In genomic region chrX:12080265-12080664, GRCh38 we compare ENCODE assay signal across 8 cellular contexts. TPM values are rescaled to one million over a fixed set of nuclear protein-coding genes. Genes with fewer than 3 reads are reported as not detected.
DNase-seq lines count a peak whose midpoint lies in the region; ATAC-seq and TF ChIP-seq lines count a peak whose summit lies in the region.

No MANE protein-coding gene starts in this region.

- H3K9me3 ChIP-seq in gastrocnemius medialis, result no peaks in the 10 kb centered on the region

- peak; percentile 17; the same call in 1 of the 2 replicates for TF ChIP-seq CTCF in RWPE1 (conservative IDR thresholded peaks at IDR 0.05; ENCODE audit: low read depth)
- TF ChIP-seq CTCF in gastrocnemius medialis (IDR thresholded peaks at IDR 0.05 in 4 of 5, conservative IDR thresholded peaks at IDR 0.05 in 1 of 5), result no peak

- DNase-seq in EL (peak; percentile 48), HT1080 (ENCODE audit: low read depth) (peak; percentile 39), RWPE1 (ENCODE audit: low spot score) (peak; percentile 8), iPS DF 19.7 (ENCODE audit: low read depth, low spot score) (peak; percentile 9), gastrocnemius medialis (no peak), UCSD-AML1 (lab: John Stamatoyannopoulos, UW; ENCODE audit: unreplicated experiment) (no peak)

- CTCF ChIA-PET in RWPE1 (lab: Yijun Ruan, JAX), result interaction anchor here (0.6 to 1.2 kb wide), 4 partner anchors 12 to 296 kb away, joined by 3 to 4 read pairs (median 3); no protein-coding TSS in a partner anchor

- no peak overlapping the region for H3K4me3 ChIP-seq in gastrocnemius medialis

- no peak for ATAC-seq in HG02970 (IDR thresholded peaks at IDR 0.05; ENCODE audit: low FRiP score, unreplicated experiment)
- ATAC-seq in gastrocnemius medialis, result no peak
- ATAC-seq in GM18873 (IDR thresholded peaks at IDR 0.05; ENCODE audit: low FRiP score, unreplicated experiment), result no peak

- intact Hi-C loops in gastrocnemius medialis (cut with DNase I; ENCODE audit: low total_unique reads), result no loop called here

- TF ChIP-seq POLR2A in gastrocnemius medialis (IDR thresholded peaks at IDR 0.05), result no peak

- no peaks in the 10 kb centered on the region for H3K27me3 ChIP-seq in gastrocnemius medialis

- no peaks in the 10 kb centered on the region for H3K4me1 ChIP-seq in gastrocnemius medialis

- POLR2A ChIA-PET in RWPE1 (lab: Yijun Ruan, JAX; ENCODE audit: low non-redundant PET), result no interaction called here

- no peaks in the 10 kb centered on the region for H3K36me3 ChIP-seq in gastrocnemius medialis

- H3K27ac ChIP-seq in RWPE1 (no peak overlapping the region), gastrocnemius medialis (no peak overlapping the region)

- in situ Hi-C loops in gastrocnemius medialis (cut with MboI; ENCODE audit: low sequenced_read_pairs in 4 of 4), result no loop called here

RNA-seq across cellular contexts. Expression of gene FRMPD4, which starts 58.0 kb away (rescaled TPM):
- 0.19 and 0.37 TPM in 2 replicates for total RNA-seq in HT1080 (2014; rRNA removed; shearing (Covaris generic))
- polyA plus RNA-seq in HT1080 (2015; cell fraction: cytosol; rRNA removed), result 0.23 and 0.28 TPM in 2 replicates
- 0.34 and 0.86 TPM in 2 replicates for polyA plus RNA-seq in HT1080 (2015; cell fraction: nucleus; rRNA removed)
- total RNA-seq in gastrocnemius medialis, result under 1 TPM in 1 of 4 donors, not detected in 3; 0.02 TPM

Comparison
In these comparisons a context has a peak if more than half of its experiments do, and no peak if none do; other contexts are left out.
1. DNase-seq: peak in EL (single experiment), HT1080 (single experiment), RWPE1 (single experiment) and iPS DF 19.7 (single experiment); none in gastrocnemius medialis (0 of 2) and UCSD-AML1 (single experiment).